ENCODE assay signal across 25 cellular contexts in genomic region chr13:49716615-49717014, GRCh38.
"Had no signal": no experiment of that assay in that cellular context is flagged by ENCODE, and none has a peak within 500 bp of the region (broad histone marks: within the 10 kb centered on the region; RNA-seq: fewer than 3 reads in every experiment).

No MANE protein-coding gene starts in this region.

- H3K9ac ChIP-seq: neural progenitor cell, parathyroid adenoma had no signal

- H3K4me3 Mint-ChIP-seq: naive thymus-derived CD4-positive, alpha-beta T cell; nephron; neural progenitor cell; stimulated activated naive CD8-positive, alpha-beta T cell treated with anti-CD3 and anti-CD28 coated beads, Interleukin-15, amount 100 ng/mL, for 72 hours had no signal

- H3K27ac ChIP-seq: esophagus squamous epithelium, left lung, neural progenitor cell, parathyroid adenoma, right lobe of liver, suprapubic skin, transverse colon, vagina had no signal

- H3K79me2 ChIP-seq: parathyroid adenoma had no signal

- DNase-seq: effector CD8-positive, alpha-beta T cell; erythroblast; esophagus squamous epithelium; foreskin melanocyte; head of caudate nucleus; left cardiac atrium; left lung; mesenchymal stem cell; midbrain; naive thymus-derived CD4-positive, alpha-beta T cell; right lobe of liver; stimulated activated CD4-positive, alpha-beta T cell treated with anti-CD3 and anti-CD28 coated beads, Interleukin-12 subunit alpha, Interleukin-12 subunit beta, amount 100 ng/mL, for 4 hours; stimulated activated CD4-positive, alpha-beta T cell treated with anti-CD3 and anti-CD28 coated beads, Interleukin-1b, Interleukin-23, amount 100 ng/mL, for 48 hours; stimulated activated CD4-positive, alpha-beta T cell treated with anti-CD3 and anti-CD28 coated beads, Interleukin-4, amount 100 ng/mL, for 1 hour; stimulated activated CD8-positive, alpha-beta memory T cell treated with anti-CD3 and anti-CD28 coated beads, Interleukin-4, amount 100 ng/mL, for 48 hours; stimulated activated naive CD4-positive, alpha-beta T cell; stimulated activated naive CD8-positive, alpha-beta T cell treated with anti-CD3 and anti-CD28 coated beads, Interleukin-15, amount 100 ng/mL, for 72 hours; transverse colon had no signal

- ATAC-seq: left cardiac atrium; left lung; naive thymus-derived CD4-positive, alpha-beta T cell; right lobe of liver; stimulated activated naive CD8-positive, alpha-beta T cell treated with anti-CD3 and anti-CD28 coated beads, Interleukin-15, amount 100 ng/mL, for 72 hours had no signal

- H3K4me2 ChIP-seq: neural progenitor cell, smooth muscle cell had no signal

- H3K27ac Mint-ChIP-seq: nephron; neural progenitor cell; progenitor cell of endocrine pancreas; stimulated activated naive CD8-positive, alpha-beta T cell treated with anti-CD3 and anti-CD28 coated beads, Interleukin-15, amount 100 ng/mL, for 72 hours had no signal

- H3K4me1 ChIP-seq: esophagus squamous epithelium, left lung, neural progenitor cell, parathyroid adenoma, right lobe of liver, suprapubic skin, transverse colon, vagina had no signal

- H3K27me3 Mint-ChIP-seq: naive thymus-derived CD4-positive, alpha-beta T cell; progenitor cell of endocrine pancreas; stimulated activated naive CD8-positive, alpha-beta T cell treated with anti-CD3 and anti-CD28 coated beads, Interleukin-15, amount 100 ng/mL, for 72 hours had no signal

- H3K4me3 ChIP-seq: esophagus squamous epithelium, left lung, neural progenitor cell, right lobe of liver, smooth muscle cell, suprapubic skin, transverse colon, vagina had no signal

- H3K27me3 ChIP-seq: esophagus squamous epithelium, left lung, neural progenitor cell, right lobe of liver, suprapubic skin, transverse colon, vagina had no signal

- H3K4me1 Mint-ChIP-seq: nephron; neural progenitor cell; stimulated activated naive CD8-positive, alpha-beta T cell treated with anti-CD3 and anti-CD28 coated beads, Interleukin-15, amount 100 ng/mL, for 72 hours had no signal

- H3K9me3 ChIP-seq: right lobe of liver had no signal
